ENCODE assay signal across 9 cellular contexts in the genomic region with DNA sequence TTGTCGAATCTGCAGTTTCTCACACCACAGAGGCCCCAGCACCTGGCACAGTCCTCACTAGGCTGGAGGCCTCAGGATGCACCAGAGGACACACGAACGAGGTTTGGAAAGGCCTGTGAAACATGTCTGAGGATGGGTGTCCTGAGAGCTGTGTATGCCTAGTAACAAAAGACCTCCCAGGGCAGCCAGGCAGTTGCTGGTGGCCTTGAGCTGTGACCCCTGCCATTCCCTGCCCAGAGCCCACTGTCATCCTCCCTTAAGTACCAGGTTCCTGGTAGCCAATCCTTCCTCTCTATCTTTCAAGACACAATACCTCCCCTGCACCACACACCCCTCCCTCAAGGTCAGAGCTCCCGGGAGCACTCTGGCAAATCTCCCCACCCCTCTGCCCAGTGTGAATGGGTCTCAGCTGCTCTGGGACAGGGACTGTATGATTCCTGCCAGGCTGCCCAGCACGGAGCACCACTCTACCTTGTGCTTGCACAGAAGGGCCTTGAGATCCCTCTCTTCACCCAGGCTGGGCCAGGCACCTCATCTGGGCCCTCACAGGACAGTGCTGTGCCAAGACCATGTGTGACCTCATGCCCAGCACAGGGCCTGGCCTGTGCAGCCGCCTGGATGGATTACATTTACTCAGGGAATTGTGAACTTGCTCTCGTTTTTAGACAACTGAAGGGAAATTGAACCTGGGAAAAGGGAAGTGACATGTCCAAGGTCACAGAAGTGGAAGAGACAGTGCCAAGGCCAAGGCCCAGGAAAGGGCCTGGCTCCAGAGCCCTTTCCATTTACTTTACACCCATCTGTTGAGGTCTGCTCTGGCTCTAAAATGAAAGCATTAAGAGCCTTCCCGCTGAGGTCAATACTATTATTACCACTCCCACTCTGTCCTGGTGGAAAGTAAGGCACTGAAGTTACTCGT. TPM values are rescaled to one million over a fixed set of nuclear protein-coding genes. Genes with fewer than 3 reads are reported as not detected.
DNase-seq lines count a peak whose midpoint lies in the region; ATAC-seq and TF ChIP-seq lines count a peak whose summit lies in the region.
"Had no signal": no experiment of that assay in that cellular context is flagged by ENCODE, and none has a peak within 500 bp of the region (broad histone marks: within the 10 kb centered on the region; RNA-seq: fewer than 3 reads in every experiment).

No MANE protein-coding gene starts in this region.

- H3K9ac ChIP-seq in ES-I3 (ENCODE audit: low read depth, low read length) = 0 out of 2 replicates have a peak overlapping the region, but pooled peaks have one; percentile 2
- peak overlapping the region; percentile 5 for H3K9ac ChIP-seq in trophoblast cell (ENCODE audit: low read length)

- H3K79me2 ChIP-seq in trophoblast cell (ENCODE audit: control insufficient read depth, insufficient read depth, low read length, poor library complexity) = peaks cover 54% of the 10 kb centered on the region

- no peak overlapping the region for H2BK5ac ChIP-seq in trophoblast cell (ENCODE audit: low read depth, low read length, poor library complexity)

- no peak for TF ChIP-seq CTCF in GM13977 (IDR thresholded peaks at IDR 0.05; ENCODE audit: extremely low read depth, insufficient read depth, missing control alignments)

- H4K12ac ChIP-seq in trophoblast cell (ENCODE audit: low read depth, low read length) = no peak overlapping the region

- peak overlapping the region; percentile 4 for H4K91ac ChIP-seq in trophoblast cell (ENCODE audit: low read depth, low read length)

- H3K4ac ChIP-seq in trophoblast cell (ENCODE audit: low read depth, low read length) = peak overlapping the region; percentile 99

- ATAC-seq in GM21786 (IDR thresholded peaks at IDR 0.05; ENCODE audit: unreplicated experiment) = no peak

- no peak overlapping the region for H2AK5ac ChIP-seq in trophoblast cell (ENCODE audit: low read length)

- WGBS in trophoblast cell (ENCODE audit: extremely low coverage, insufficient coverage, insufficient read length) = no CpG with 5 or more reads among the region's 9 CpGs

- H2BK12ac ChIP-seq in trophoblast cell (ENCODE audit: low read length) = no peak overlapping the region

- H3K4me3 ChIP-seq in trophoblast cell (ENCODE audit: low read depth, low read length) = no peak overlapping the region

- in situ Hi-C loops in GM13977 (cut with MboI; ENCODE audit: low pct_unique_long_range_greater_than_20kb, low sequenced_read_pairs, unreplicated experiment) = no loop called here

- no peaks in the 10 kb centered on the region for H3K9me3 ChIP-seq in ES-I3 (ENCODE audit: control insufficient read depth, insufficient read depth, low read length)
- peaks cover 2% of the 10 kb centered on the region for H3K9me3 ChIP-seq in trophoblast cell (ENCODE audit: insufficient read depth, low read depth, low read length)

- peaks cover 2% of the 10 kb centered on the region; the same call in 1 of the 2 replicates for H3K4me1 ChIP-seq in ES-I3 (ENCODE audit: insufficient read depth, low read length)
- H3K4me1 ChIP-seq in trophoblast cell (ENCODE audit: control insufficient read depth in 1 of 2, insufficient read depth in 2 of 2, low read length in 2 of 2) = peaks cover 9 to 23% of the 10 kb centered on the region in 2 experiments

- no peaks in the 10 kb centered on the region for H3K27me3 ChIP-seq in trophoblast cell (ENCODE audit: insufficient read depth, low read length)

- H3K79me1 ChIP-seq in trophoblast cell (ENCODE audit: low read length) = peaks cover 11% of the 10 kb centered on the region

- H3K18ac ChIP-seq in trophoblast cell (ENCODE audit: low read length) = no peak overlapping the region

- peak; percentile 44 for DNase-seq in OCI-M1 (lab: John Stamatoyannopoulos, UW)
- no peak for DNase-seq in epithelial cell of prostate (ENCODE audit: low read depth, low spot score)
- DNase-seq in trophoblast cell = no peak
- no peak for DNase-seq in NCI-H2029 treated with DMSO at 0.1 percent for 48 hours (lab: John Stamatoyannopoulos, UW)
- DNase-seq in GM13977 (ENCODE audit: low spot score) = no peak
- DNase-seq in stimulated activated naive CD4-positive, alpha-beta T cell (lab: John Stamatoyannopoulos, UW) = no peak
- DNase-seq: SHP77 had no signal

- H3K27ac ChIP-seq in epithelial cell of prostate (peak overlapping the region; percentile 82), trophoblast cell (ENCODE audit: low read depth, low read length) (no peak overlapping the region)

- no peak overlapping the region for H3K23ac ChIP-seq in trophoblast cell (ENCODE audit: low read length)

- H3K36me3 ChIP-seq in ES-I3 (ENCODE audit: insufficient read depth, low read length) (no peaks in the 10 kb centered on the region), trophoblast cell (ENCODE audit: control insufficient read depth in 1 of 2, insufficient read depth in 2 of 2, low read length in 2 of 2) (peaks cover 22 to 25% of the 10 kb centered on the region in 2 experiments)

- peak overlapping the region; percentile 89 for H3K4me2 ChIP-seq in trophoblast cell (ENCODE audit: low read length)

- no peak overlapping the region for H3K14ac ChIP-seq in trophoblast cell (ENCODE audit: low read length)

- H2BK120ac ChIP-seq in trophoblast cell (ENCODE audit: insufficient read depth, low read length, poor library complexity) = no peak overlapping the region

- H4K8ac ChIP-seq in trophoblast cell (ENCODE audit: low read depth, low read length) = no peak overlapping the region

- H2AFZ ChIP-seq in trophoblast cell (ENCODE audit: insufficient read depth, low read length, poor library complexity) = no peak overlapping the region

RNA-seq across cellular contexts. Expression of a gene that starts 2.2 kb away (rescaled TPM):
- polyA plus RNA-seq in trophoblast cell (2013) = 23.4 and 24.3 TPM in 2 replicates

RNA-seq across cellular contexts. Expression of a gene that starts 22.2 kb away (rescaled TPM):
- 25.7 and 26.0 TPM in 2 replicates for polyA plus RNA-seq in trophoblast cell (2013)

RNA-seq across cellular contexts. Expression of a gene that starts 56.9 kb away (rescaled TPM):
- not detected in 2 replicates for polyA plus RNA-seq in trophoblast cell (2013)
